22 cellular contexts compared by ENCODE assay signal in genomic region chr5:28954074-28954473, GRCh38.
A peak's percentile ranks its signal among the peaks of the same experiment; 100 is the strongest.
DNase-seq lines count a peak whose midpoint lies in the region; ATAC-seq, FAIRE-seq and TF ChIP-seq lines count a peak whose summit lies in the region.
"Had no signal": no experiment of that assay in that cellular context is flagged by ENCODE, and none has a peak within 500 bp of the region (broad histone marks: within the 10 kb centered on the region; RNA-seq: fewer than 3 reads in every experiment).

No MANE protein-coding gene starts in this region.

- H3K4me1 Mint-ChIP-seq in H9: peaks cover 3 to 6% of the 10 kb centered on the region in 2 experiments; a peak in 3 of 4 replicates
- no peaks in the 10 kb centered on the region for H3K4me1 Mint-ChIP-seq in activated naive CD8-positive, alpha-beta T cell treated with anti-CD3 and anti-CD28 coated beads, Interleukin-2, amount 50 U/mL, for 24 hours
- H3K4me1 Mint-ChIP-seq: CD8-positive, alpha-beta memory T cell; IgD-negative memory B cell; T-cell had no signal

- H3K27ac Mint-ChIP-seq in H9: peak overlapping the region in 2 of 3 experiments; percentile 76 to 97; a peak in 4 of 7 replicates
- no peak overlapping the region for H3K27ac Mint-ChIP-seq in activated naive CD8-positive, alpha-beta T cell treated with anti-CD3 and anti-CD28 coated beads, Interleukin-2, amount 50 U/mL, for 24 hours
- H3K27ac Mint-ChIP-seq: CD8-positive, alpha-beta memory T cell; IgD-negative memory B cell; T-cell had no signal

- H2AFZ ChIP-seq in H9 (ENCODE audit: low read length) (no peak overlapping the region), H1 (ENCODE audit: low read length) (no peak overlapping the region)

- H3K9me3 Mint-ChIP-seq in H9: peaks cover 6 to 10% of the 10 kb centered on the region in 2 experiments
- H3K9me3 Mint-ChIP-seq in activated naive CD8-positive, alpha-beta T cell treated with anti-CD3 and anti-CD28 coated beads, Interleukin-2, amount 50 U/mL, for 24 hours: peaks cover 3% of the 10 kb centered on the region

- TF ChIP-seq EP300 in Ishikawa (IDR thresholded peaks at IDR 0.05; ENCODE audit: borderline replicate concordance) (peak; percentile 35; the same call in 1 of the 2 replicates), H1 (IDR thresholded peaks at IDR 0.05; ENCODE audit: borderline replicate concordance in 1 of 2, low read depth in 2 of 2, low read length in 2 of 2) (no peak)

- H4K5ac ChIP-seq in H9 (ENCODE audit: insufficient read length, low read depth, low read length): no peak overlapping the region
- peak overlapping the region; percentile 66 for H4K5ac ChIP-seq in H1 (ENCODE audit: insufficient read length, low read depth, low read length)

- H3K79me2 ChIP-seq in H9 (ENCODE audit: insufficient read depth, low read length): no peaks in the 10 kb centered on the region
- H3K79me2 ChIP-seq in H1 (ENCODE audit: control insufficient read depth in 1 of 2, insufficient read depth in 2 of 2, low read length in 2 of 2): no peaks in the 10 kb centered on the region

- H4K91ac ChIP-seq in H9 (ENCODE audit: insufficient read length, low read depth, low read length) (no peak overlapping the region), H1 (replicated peaks; ENCODE audit: insufficient read length, low read length) (no peak overlapping the region)

- no peak overlapping the region for H3K9ac ChIP-seq in H9 (ENCODE audit: extremely low read depth, insufficient read length, low read length)
- H3K9ac ChIP-seq in H1 (replicated peaks in 1 of 4; ENCODE audit: extremely low read depth in 1 of 4, low read depth in 3 of 4, low read length in 3 of 4): no peak overlapping the region
- H3K9ac ChIP-seq: SK-N-SH had no signal

- H3K23ac ChIP-seq in H9 (ENCODE audit: insufficient read length, low read depth, low read length): no peak overlapping the region
- H3K23ac ChIP-seq in H1 (ENCODE audit: insufficient read length): no peak overlapping the region

- H3K56ac ChIP-seq in H9 (ENCODE audit: insufficient read length, low read depth, low read length) (no peak overlapping the region), H1 (replicated peaks; ENCODE audit: insufficient read length, low read depth, low read length) (no peak overlapping the region)

- no peak overlapping the region for H3K4ac ChIP-seq in H9 (ENCODE audit: low read depth, low read length)
- no peak overlapping the region for H3K4ac ChIP-seq in H1 (replicated peaks; ENCODE audit: insufficient read length, low read depth, low read length)

- DNase-seq in H9: no peak
- no peak for DNase-seq in H1 (ENCODE audit: low read depth in 1 of 2, low spot score in 2 of 2)
- peak; percentile 28 for DNase-seq in non-pigmented ciliary epithelial cell (ENCODE audit: low read depth)
- no peak for DNase-seq in NOMO-1 treated with dmso at 0.1 percent for 144 hours (lab: John Stamatoyannopoulos, UW; ENCODE audit: unreplicated experiment)
- no peak for DNase-seq in activated naive CD8-positive, alpha-beta T cell treated with anti-CD3 and anti-CD28 coated beads, Interleukin-2, amount 50 U/mL, for 24 hours
- DNase-seq: ACHN; C1 segment of cervical spinal cord; CD8-positive, alpha-beta memory T cell; DMS79 treated with DMSO at 0.1 percent for 48 hours; H7; Kasumi-1; MM.1S; NCI-H1092; NCI-H2081; NCI-H2171 treated with DMSO at 0.1 percent for 48 hours; Right ventricle myocardium superior; SK-N-SH; T-cell had no signal

- H3K27me3 ChIP-seq in H9 (ENCODE audit: insufficient read depth, low read length) (no peaks in the 10 kb centered on the region), H1 (replicated peaks in 1 of 4; ENCODE audit: control insufficient read depth in 3 of 4, extremely low read depth in 1 of 4, insufficient read depth in 3 of 4, low read length in 3 of 4) (no peaks in the 10 kb centered on the region)

- H3K27ac ChIP-seq in H9 (ENCODE audit: insufficient read length, low read depth, low read length) (no peak overlapping the region), H1 (ENCODE audit: low read depth, low read length) (no peak overlapping the region)

- no peak overlapping the region; a peak in 1 of 8 replicates for H3K4me3 ChIP-seq in H1 (ENCODE audit: extremely low read depth in 1 of 4, insufficient read depth in 2 of 4, low read depth in 3 of 4, low read length in 4 of 4)

- H4K20me1 ChIP-seq in H9 (ENCODE audit: control insufficient read depth, insufficient read depth, insufficient read length) (no peaks in the 10 kb centered on the region), H1 (replicated peaks in 1 of 2; ENCODE audit: control insufficient read depth in 1 of 2, insufficient read depth in 2 of 2, low read length in 2 of 2) (no peaks in the 10 kb centered on the region)

- H3K4me3 Mint-ChIP-seq in H9: no peak overlapping the region
- no peak overlapping the region for H3K4me3 Mint-ChIP-seq in activated naive CD8-positive, alpha-beta T cell treated with anti-CD3 and anti-CD28 coated beads, Interleukin-2, amount 50 U/mL, for 24 hours
- H3K4me3 Mint-ChIP-seq: CD8-positive, alpha-beta memory T cell; IgD-negative memory B cell; T-cell had no signal

- H4K8ac ChIP-seq in H9 (replicated peaks; ENCODE audit: insufficient read length, low read depth, low read length) (no peak overlapping the region), H1 (ENCODE audit: extremely low read depth, insufficient read depth, low read length) (no peak overlapping the region)

- H2BK20ac ChIP-seq in H9 (ENCODE audit: low read depth, low read length, poor library complexity, severe bottlenecking) (no peak overlapping the region), H1 (ENCODE audit: low read length) (no peak overlapping the region)

- H3K4me2 ChIP-seq in H9 (ENCODE audit: insufficient read depth, insufficient read length, low read length) (no peak overlapping the region), H1 (ENCODE audit: insufficient read depth in 1 of 2, low read depth in 2 of 2, low read length in 2 of 2) (no peak overlapping the region)
- H3K4me2 ChIP-seq: SK-N-SH had no signal

- H2BK5ac ChIP-seq in H9 (ENCODE audit: insufficient read length, low read length) (no peak overlapping the region), H1 (ENCODE audit: low read depth, low read length) (no peak overlapping the region)

- H3K9me3 ChIP-seq in H9 (ENCODE audit: control insufficient read depth, low read depth, low read length): no peaks in the 10 kb centered on the region
- peaks cover 3 to 8% of the 10 kb centered on the region in 2 experiments; a peak in 2 of 4 replicates for H3K9me3 ChIP-seq in H1 (ENCODE audit: insufficient read depth in 2 of 2, low read depth in 1 of 2, low read length in 1 of 2)
- H3K9me3 ChIP-seq: SK-N-SH had no signal

- no peak overlapping the region for H3T11ph ChIP-seq in H9 (ENCODE audit: low read length)

- CTCF ChIA-PET in H1 (lab: Charles Lee; ENCODE audit: partially characterized antibody): no interaction called here

- peaks cover 6 to 17% (median 7%) of the 10 kb centered on the region in 3 experiments; a peak in 6 of 7 replicates for H3K36me3 Mint-ChIP-seq in H9 (ENCODE audit: insufficient read depth in 1 of 3, low read depth in 3 of 3)
- no peaks in the 10 kb centered on the region for H3K36me3 Mint-ChIP-seq in activated naive CD8-positive, alpha-beta T cell treated with anti-CD3 and anti-CD28 coated beads, Interleukin-2, amount 50 U/mL, for 24 hours (ENCODE audit: low read depth)
- H3K36me3 Mint-ChIP-seq: CD8-positive, alpha-beta memory T cell; IgD-negative memory B cell; T-cell had no signal

- POLR2A ChIA-PET in H1 (lab: Charles Lee; ENCODE audit: partially characterized antibody): interaction anchor here (1.3 kb wide), 1 partner anchor 14 kb away, joined by 3 read pairs; no protein-coding TSS in a partner anchor

- H2BK12ac ChIP-seq in H9 (ENCODE audit: insufficient read length, low read depth, low read length) (no peak overlapping the region), H1 (ENCODE audit: low read depth, low read length) (no peak overlapping the region)

- TF ChIP-seq CTCF in H9 (conservative IDR thresholded peaks at IDR 0.05) (no peak), H1 (IDR thresholded peaks at IDR 0.05; ENCODE audit: control extremely low read depth in 1 of 3, insufficient read depth in 1 of 3, low read depth in 1 of 3, low read length in 3 of 3) (no peak)

- no peak overlapping the region for H2BK15ac ChIP-seq in H9 (ENCODE audit: low read depth, low read length)
- H2BK15ac ChIP-seq in H1 (ENCODE audit: low read length): no peak overlapping the region

- no peak overlapping the region for H2BK120ac ChIP-seq in H9 (ENCODE audit: low read depth, low read length, poor library complexity, severe bottlenecking)
- H2BK120ac ChIP-seq in H1 (replicated peaks; ENCODE audit: low read depth, low read length): no peak overlapping the region

- no peaks in the 10 kb centered on the region for H3K79me1 ChIP-seq in H9 (ENCODE audit: insufficient read depth, low read depth, low read length, poor library complexity, severe bottlenecking)
- H3K79me1 ChIP-seq in H1 (ENCODE audit: low read depth, low read length): no peaks in the 10 kb centered on the region

- H3K4me1 ChIP-seq in H9 (ENCODE audit: insufficient read depth, low read length) (no peaks in the 10 kb centered on the region), H1 (replicated peaks in 1 of 4; ENCODE audit: control insufficient read depth in 3 of 4, insufficient read depth in 4 of 4, low read length in 3 of 4) (no peaks in the 10 kb centered on the region)

- H3K23me2 ChIP-seq in H9 (ENCODE audit: insufficient read length, low read depth, low read length, poor library complexity, severe bottlenecking): no peaks in the 10 kb centered on the region
- no peaks in the 10 kb centered on the region; the same call in 1 of the 2 replicates for H3K23me2 ChIP-seq in H1 (ENCODE audit: low read depth, low read length)

- TF ChIP-seq RAD21 in Ishikawa (IDR thresholded peaks at IDR 0.05; ENCODE audit: low read depth) (no peak), H1 (IDR thresholded peaks at IDR 0.05 in 1 of 2, conservative IDR thresholded peaks at IDR 0.05 in 1 of 2; ENCODE audit: low read depth in 2 of 2, low read length in 2 of 2) (no peak)

- no peak for ATAC-seq in HG03280 (IDR thresholded peaks at IDR 0.05; ENCODE audit: unreplicated experiment)
- ATAC-seq in GM21423 (IDR thresholded peaks at IDR 0.05; ENCODE audit: unreplicated experiment): no peak
- no peak for ATAC-seq in activated naive CD8-positive, alpha-beta T cell treated with anti-CD3 and anti-CD28 coated beads, Interleukin-2, amount 50 U/mL, for 24 hours
- ATAC-seq: T-cell had no signal

- H3K36me3 ChIP-seq in H1 (ENCODE audit: control insufficient read depth in 2 of 4, insufficient read depth in 4 of 4, low read length in 3 of 4): no peaks in the 10 kb centered on the region; a peak in 1 of 8 replicates

- FAIRE-seq in H1 (lab: Jason Lieb, UNC): no peak

- no peaks in the 10 kb centered on the region; the same call in 1 of the 2 replicates for H3K27me3 Mint-ChIP-seq in H9 (ENCODE audit: low read depth)
- H3K27me3 Mint-ChIP-seq in activated naive CD8-positive, alpha-beta T cell treated with anti-CD3 and anti-CD28 coated beads, Interleukin-2, amount 50 U/mL, for 24 hours: no peaks in the 10 kb centered on the region
- H3K27me3 Mint-ChIP-seq: CD8-positive, alpha-beta memory T cell; IgD-negative memory B cell; T-cell had no signal

- no peak overlapping the region for H3K14ac ChIP-seq in H9 (ENCODE audit: insufficient read depth, low read length)
- H3K14ac ChIP-seq in H1 (ENCODE audit: insufficient read length): no peak overlapping the region

- TF ChIP-seq POLR2A in H1 (IDR thresholded peaks at IDR 0.05; ENCODE audit: control extremely low read depth in 1 of 2, low read depth in 2 of 2, low read length in 2 of 2): no peak

- no peak overlapping the region for H3K18ac ChIP-seq in H9 (ENCODE audit: insufficient read length, low read depth, low read length)
- no peak overlapping the region for H3K18ac ChIP-seq in H1 (ENCODE audit: extremely low read depth, low read length)

- H2AK5ac ChIP-seq in H9 (ENCODE audit: insufficient read length, low read length) (no peak overlapping the region), H1 (ENCODE audit: low read depth, low read length) (no peak overlapping the region)

- no CpG with 5 or more reads among the region's 4 CpGs for WGBS in H9 (ENCODE audit: extremely low coverage, insufficient read length, low lambda C conversion rate)
- WGBS in H1 (ENCODE audit: extremely low coverage in 1 of 2, insufficient coverage in 1 of 2, insufficient read length in 1 of 2, insufficient replicate concordance in 2 of 2, low coverage in 1 of 2, low lambda C conversion rate in 2 of 2, missing lambda C conversion rate in 1 of 2), 2 experiments: 90% methylated on average over 4 of the region's 4 CpGs; no CpG with 5 or more reads in 1 of the 2 experiments
